10 cellular contexts compared by ENCODE assay signal in the genomic region with DNA sequence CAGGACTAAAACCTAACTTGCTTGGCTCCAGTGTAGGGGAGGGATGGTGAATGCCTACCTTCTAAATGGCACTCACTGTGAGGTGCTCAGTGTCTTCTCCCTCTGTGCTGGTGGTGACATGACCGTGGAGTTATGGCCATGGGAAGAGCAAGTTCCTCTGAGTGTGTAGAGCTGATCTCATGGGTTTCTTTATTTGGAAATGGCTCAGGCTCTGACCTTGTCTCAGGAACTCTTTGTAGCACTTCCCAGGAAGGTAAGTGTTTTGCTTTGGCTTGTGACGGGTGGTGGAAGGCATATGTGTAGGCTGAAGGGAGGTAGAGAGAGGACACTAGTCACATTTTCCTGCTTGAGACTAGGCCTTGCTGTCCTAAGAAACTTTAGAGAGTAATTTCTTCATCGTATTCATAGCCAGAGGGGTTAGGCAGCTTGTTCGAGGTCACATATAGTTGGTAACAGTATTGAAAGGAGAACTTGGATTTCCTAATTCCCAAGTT. TPM values are rescaled to one million over a fixed set of nuclear protein-coding genes. Genes with fewer than 3 reads are reported as not detected.
DNase-seq lines count a peak whose midpoint lies in the region; TF ChIP-seq lines count a peak whose summit lies in the region.
"Had no signal": no experiment of that assay in that cellular context is flagged by ENCODE, and none has a peak within 500 bp of the region (broad histone marks: within the 10 kb centered on the region; RNA-seq: fewer than 3 reads in every experiment).

No MANE protein-coding gene starts in this region.

- H3K4me3 ChIP-seq in CD8-positive, alpha-beta memory T cell (ENCODE audit: low read length): peak overlapping the region; percentile 19
- H3K4me3 ChIP-seq in Peyer's patch (peak overlapping the region in 1 of 4 donors; percentile 20), epithelial cell of proximal tubule (ENCODE audit: low read depth, low read length) (peak overlapping the region; percentile 16), prostate gland (no peak overlapping the region)

- H3K36me3 Mint-ChIP-seq in CD8-positive, alpha-beta memory T cell: peaks cover 13 to 78% (median 24%) of the 10 kb centered on the region in 3 donors

- 47% methylated on average over 4 of the region's 4 CpGs for WGBS in prostate gland

- peaks cover 76 to 87% (median 77%) of the 10 kb centered on the region in 3 donors for H3K4me1 Mint-ChIP-seq in CD8-positive, alpha-beta memory T cell

- H3K4me3 Mint-ChIP-seq in CD8-positive, alpha-beta memory T cell: peak overlapping the region; percentile 84 to 100 (median 92)
- H3K4me3 Mint-ChIP-seq: nephron had no signal

- H3K27ac ChIP-seq in CD8-positive, alpha-beta memory T cell (ENCODE audit: low read depth, low read length): peak overlapping the region; percentile 36
- H3K27ac ChIP-seq in Peyer's patch: peak overlapping the region; percentile 1 to 62 (median 55)
- peak overlapping the region; percentile 11 to 27 for H3K27ac ChIP-seq in prostate gland

- H3K27me3 Mint-ChIP-seq in CD8-positive, alpha-beta memory T cell: no peaks in the 10 kb centered on the region

- H3K4me1 ChIP-seq in CD8-positive, alpha-beta memory T cell (ENCODE audit: insufficient read depth, low read length): peaks cover 70% of the 10 kb centered on the region
- peaks cover 0 to 11% (median 8%) of the 10 kb centered on the region in 4 donors for H3K4me1 ChIP-seq in Peyer's patch
- no peaks in the 10 kb centered on the region for H3K4me1 ChIP-seq in prostate gland (replicated peaks)

- CTCF ChIA-PET in CD8-positive, alpha-beta memory T cell (lab: Charles Lee): interaction anchor here (0.7 to 1.9 kb wide), 5 partner anchors 13 to 312 kb away, joined by 3 to 7 read pairs (median 3); no protein-coding TSS in a partner anchor

- no peaks in the 10 kb centered on the region for H3K27me3 ChIP-seq in CD8-positive, alpha-beta memory T cell (ENCODE audit: insufficient read depth, low read length, poor library complexity, severe bottlenecking)
- H3K27me3 ChIP-seq in Peyer's patch (no peaks in the 10 kb centered on the region), prostate gland (replicated peaks; ENCODE audit: insufficient read depth) (no peaks in the 10 kb centered on the region)

- H3K27ac Mint-ChIP-seq in CD8-positive, alpha-beta memory T cell: peak overlapping the region; percentile 71 to 95 (median 86)

- no peak for DNase-seq in CD8-positive, alpha-beta memory T cell
- DNase-seq in Peyer's patch (no peak), epithelial cell of proximal tubule (ENCODE audit: low read depth) (no peak), prostate gland (ENCODE audit: low spot score) (no peak), HCEC 1CT (no peak), COLO829 (ENCODE audit: low spot score) (no peak), LoVo (ENCODE audit: low spot score) (no peak), NCI-H1417 (lab: John Stamatoyannopoulos, UW) (no peak)
- DNase-seq: NCI-H524 had no signal

- peaks cover 12% of the 10 kb centered on the region for H3K36me3 ChIP-seq in CD8-positive, alpha-beta memory T cell (ENCODE audit: insufficient read depth, low read length)
- H3K36me3 ChIP-seq in Peyer's patch (no peaks in the 10 kb centered on the region), prostate gland (no peaks in the 10 kb centered on the region)

- no peaks in the 10 kb centered on the region for H3K9me3 Mint-ChIP-seq in CD8-positive, alpha-beta memory T cell
- H3K9me3 Mint-ChIP-seq: nephron had no signal

- no peak for TF ChIP-seq CTCF in Peyer's patch (IDR thresholded peaks at IDR 0.05)
- no peak for TF ChIP-seq CTCF in epithelial cell of proximal tubule (conservative IDR thresholded peaks at IDR 0.05; ENCODE audit: low read depth, low read length)
- no peak for TF ChIP-seq CTCF in prostate gland (IDR thresholded peaks at IDR 0.05)

- TF ChIP-seq POLR2A in Peyer's patch (IDR thresholded peaks at IDR 0.05): no peak
- no peak for TF ChIP-seq POLR2A in prostate gland (IDR thresholded peaks at IDR 0.05)

- intact Hi-C loops in prostate gland (cut with DNase I): no loop called here

- no peaks in the 10 kb centered on the region for H3K9me3 ChIP-seq in CD8-positive, alpha-beta memory T cell (ENCODE audit: low read length)
- H3K9me3 ChIP-seq in Peyer's patch (no peaks in the 10 kb centered on the region), prostate gland (no peaks in the 10 kb centered on the region)

- POLR2A ChIA-PET in CD8-positive, alpha-beta memory T cell (lab: Charles Lee): interaction anchor here (0.7 to 1.3 kb wide), 4 partner anchors 23 to 78 kb away, joined by 3 to 4 read pairs (median 4); no protein-coding TSS in a partner anchor

RNA-seq across cellular contexts. Expression of a gene that starts 6.5 kb away (rescaled TPM):
- 100 to 1,000 TPM; 403 to 410 TPM for total RNA-seq in CD8-positive, alpha-beta memory T cell
- 760 TPM for polyA plus RNA-seq in CD8-positive, alpha-beta memory T cell
- total RNA-seq in Peyer's patch (100 to 1,000 TPM in 1 of 4 donors, 10 to 100 TPM in 3; 22.4 to 126 (median 33.4) TPM), epithelial cell of proximal tubule (299 and 385 TPM in 2 replicates), prostate gland (100 to 1,000 TPM in 1 of 2 donors, 10 to 100 TPM in 1; 53.6 to 116 TPM)

Comparison
In these comparisons a context has a peak if more than half of its experiments do, and no peak if none do; other contexts are left out.
1. H3K4me3 ChIP-seq: peak in CD8-positive, alpha-beta memory T cell (single experiment) and epithelial cell of proximal tubule (single experiment); none in prostate gland (0 of 2).
2. Peak in every context shown above with its lines, with median percentiles within 50 percentile points of each other: H3K27ac ChIP-seq.